8 cellular contexts compared by ENCODE assay signal in the genomic region with DNA sequence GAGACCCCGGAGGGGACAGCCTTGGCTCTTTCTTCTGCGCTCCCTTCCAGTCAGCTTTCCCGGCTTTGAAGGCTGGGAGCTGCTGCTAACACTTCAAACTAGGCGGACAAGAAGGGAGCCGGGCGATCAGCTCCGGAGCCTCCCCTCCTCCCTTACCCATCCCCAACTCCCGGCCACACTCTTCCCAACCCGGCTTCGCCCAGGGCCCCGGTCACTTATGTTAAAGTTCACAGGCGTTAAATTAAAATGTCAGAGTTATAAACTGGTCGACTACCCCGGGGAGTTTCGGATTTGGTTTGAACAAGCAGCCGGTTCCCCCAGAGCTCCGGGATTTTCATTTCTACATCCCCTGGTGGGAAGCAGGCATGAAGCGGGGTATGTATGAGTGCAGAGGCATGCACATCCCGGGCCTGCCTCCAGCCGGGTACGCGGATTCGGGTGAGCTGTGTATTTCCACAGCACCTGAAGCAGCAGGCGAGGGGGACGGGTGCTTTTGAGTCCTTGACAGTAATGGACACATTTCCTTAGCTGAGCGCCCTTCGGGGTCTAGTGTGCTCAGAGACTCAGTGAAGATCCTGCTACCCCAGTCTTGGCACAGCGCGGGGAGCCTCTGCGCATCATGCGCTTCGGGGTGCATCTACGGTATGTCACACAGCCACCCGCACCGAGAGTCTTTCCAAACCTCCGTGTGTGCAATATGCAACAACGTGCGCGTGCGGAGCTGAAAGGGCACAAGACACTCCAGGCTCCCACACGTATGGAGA. TPM values are rescaled to one million over a fixed set of nuclear protein-coding genes. Genes with fewer than 3 reads are reported as not detected.
A peak's percentile ranks its signal among the peaks of the same experiment; 100 is the strongest.
DNase-seq lines count a peak whose midpoint lies in the region; ATAC-seq and TF ChIP-seq lines count a peak whose summit lies in the region.

No MANE protein-coding gene starts in this region.

- H3K4me3 ChIP-seq in esophagus (ENCODE audit: low read depth in 1 of 2, low read length in 2 of 2) (peak overlapping the region; percentile 40 to 49), muscle layer of duodenum (ENCODE audit: low read depth in 1 of 2, low read length in 2 of 2) (peak overlapping the region; percentile 64 to 77), upper lobe of left lung (peak overlapping the region; percentile 46 to 65 (median 60))

- no peaks in the 10 kb centered on the region for H3K36me3 ChIP-seq in esophagus (ENCODE audit: control insufficient read depth in 2 of 2, insufficient read depth in 2 of 2, low read length in 1 of 2)
- no peaks in the 10 kb centered on the region for H3K36me3 ChIP-seq in muscle layer of duodenum (ENCODE audit: control insufficient read depth in 1 of 2, insufficient read depth in 2 of 2, low read length in 2 of 2)
- H3K36me3 ChIP-seq in upper lobe of left lung, result no peaks in the 10 kb centered on the region

- DNase-seq in stimulated activated CD4-positive, alpha-beta T cell treated with anti-CD3 and anti-CD28 coated beads, Interleukin-15, amount 100 ng/mL, for 24 hours, result peak; percentile 11
- no peak for DNase-seq in stimulated activated CD4-positive, alpha-beta T cell treated with anti-CD3 and anti-CD28 coated beads, Interleukin-12 subunit alpha, Interleukin-12 subunit beta, amount 100 ng/mL, for 4 hours
- peak in 1 of 2 donors; percentile 47 for DNase-seq in upper lobe of left lung
- no peak for DNase-seq in NCI-H1105 (lab: John Stamatoyannopoulos, UW)

- TF ChIP-seq CTCF in upper lobe of left lung (IDR thresholded peaks at IDR 0.05), result no peak

- no peaks in the 10 kb centered on the region for H3K9me3 ChIP-seq in esophagus (ENCODE audit: control insufficient read depth in 2 of 2, insufficient read depth in 1 of 2, low read depth in 1 of 2, low read length in 1 of 2)
- no peaks in the 10 kb centered on the region for H3K9me3 ChIP-seq in muscle layer of duodenum (ENCODE audit: control insufficient read depth in 1 of 2, low read length in 2 of 2)
- H3K9me3 ChIP-seq in upper lobe of left lung, result no peaks in the 10 kb centered on the region

- H3K27me3 ChIP-seq in esophagus (ENCODE audit: control insufficient read depth in 1 of 2, insufficient read depth in 2 of 2, low read length in 2 of 2), result peaks cover 0 to 6% of the 10 kb centered on the region in 2 donors
- no peaks in the 10 kb centered on the region for H3K27me3 ChIP-seq in muscle layer of duodenum (ENCODE audit: low read depth, low read length)
- peaks cover 0 to 9% (median 4%) of the 10 kb centered on the region in 4 donors for H3K27me3 ChIP-seq in upper lobe of left lung

- ATAC-seq in upper lobe of left lung (ENCODE audit: low FRiP score in 2 of 2) (peak; percentile 15 to 41), HG02973 (IDR thresholded peaks at IDR 0.05; ENCODE audit: unreplicated experiment) (no peak), HG03196 (IDR thresholded peaks at IDR 0.05; ENCODE audit: unreplicated experiment) (no peak)

- H3K27ac ChIP-seq in esophagus (ENCODE audit: low read depth in 2 of 2, low read length in 1 of 2) (peak overlapping the region in 1 of 2 donors; percentile 45), muscle layer of duodenum (ENCODE audit: low read length) (no peak overlapping the region), upper lobe of left lung (peak overlapping the region; percentile 68 to 86 (median 81))

- TF ChIP-seq EP300 in upper lobe of left lung (IDR thresholded peaks at IDR 0.05), result no peak

- H3K4me1 ChIP-seq in esophagus (ENCODE audit: control insufficient read depth in 2 of 2, insufficient read depth in 2 of 2, low read length in 1 of 2), result peaks cover 8 to 10% of the 10 kb centered on the region in 2 donors
- H3K4me1 ChIP-seq in muscle layer of duodenum (ENCODE audit: control insufficient read depth in 1 of 2, insufficient read depth in 2 of 2, low read length in 2 of 2), result peaks cover 4 to 24% of the 10 kb centered on the region in 2 donors
- H3K4me1 ChIP-seq in upper lobe of left lung, result peaks cover 4 to 26% (median 21%) of the 10 kb centered on the region in 4 donors

- WGBS in esophagus, 2 donors, result 3 to 6% methylated on average over 41 of the region's 41 CpGs
- 4% methylated on average over 29 to 41 of the region's 41 CpGs for WGBS in upper lobe of left lung, 2 donors

- TF ChIP-seq POLR2A in upper lobe of left lung (IDR thresholded peaks at IDR 0.05), result no peak

RNA-seq across cellular contexts. Expression of a gene that starts 0.9 kb away (rescaled TPM):
- polyA plus RNA-seq in esophagus, result under 1 TPM; 0.04 to 0.09 TPM
- 10 to 100 TPM in 1 of 6 donors, 1 to 10 TPM in 5; 1.8 to 14.7 (median 3.2) TPM for total RNA-seq in upper lobe of left lung

Comparison
In these comparisons a context has a peak if more than half of its experiments do, and no peak if none do; other contexts are left out.
1. ATAC-seq: peak in upper lobe of left lung (2 of 2); none in HG02973 (single experiment) and HG03196 (single experiment).
2. Peak in every context shown above with its lines, with median percentiles within 50 percentile points of each other: H3K4me3 ChIP-seq.